ENCODE assay signal across 16 cellular contexts in genomic region chr15:41655716-41656115, GRCh38. TPM values are rescaled to one million over a fixed set of nuclear protein-coding genes. Genes with fewer than 3 reads are reported as not detected.
DNase-seq lines count a peak whose midpoint lies in the region; ATAC-seq and TF ChIP-seq lines count a peak whose summit lies in the region.
"Had no signal": no experiment of that assay in that cellular context is flagged by ENCODE, and none has a peak within 500 bp of the region (broad histone marks: within the 10 kb centered on the region; RNA-seq: fewer than 3 reads in every experiment).

No MANE protein-coding gene starts in this region.

- H4K20me1 ChIP-seq in fibroblast of lung (ENCODE audit: control insufficient read depth, extremely low read depth, insufficient read depth, low read length): no peaks in the 10 kb centered on the region

- CTCF ChIA-PET in Panc1 (lab: Charles Lee): no interaction called here

- peaks cover 3% of the 10 kb centered on the region for H3K36me3 Mint-ChIP-seq in T-helper 2 cell treated with Interferon-gamma antibody and Interleukin-4, amounts not matched to agents 5 μg/mL and 100 μg/mL, for 36 hours (ENCODE audit: low read depth)
- peaks cover 9% of the 10 kb centered on the region for H3K36me3 Mint-ChIP-seq in glutamatergic neuron (ENCODE audit: unreplicated experiment)
- H3K36me3 Mint-ChIP-seq: CD4-positive, CD25-positive, alpha-beta regulatory T cell had no signal

- no peaks in the 10 kb centered on the region for H3K27me3 ChIP-seq in Panc1 (ENCODE audit: control insufficient read depth, insufficient read depth, low read length)
- no peaks in the 10 kb centered on the region for H3K27me3 ChIP-seq in fibroblast of lung (ENCODE audit: control insufficient read depth, insufficient read depth, low read length)

- H3K27ac ChIP-seq in Panc1 (ENCODE audit: low read length) (peak overlapping the region; percentile 41; the same call in 1 of the 2 replicates), fibroblast of lung (ENCODE audit: insufficient read depth, low read length) (no peak overlapping the region)
- H3K27ac ChIP-seq: A549 had no signal

- DNase-seq in EH (ENCODE audit: low read depth): peak; percentile 74
- no peak for DNase-seq in Panc1 (ENCODE audit: low read depth, low spot score)
- DNase-seq in fibroblast of lung (ENCODE audit: low read depth in 2 of 2): peak; percentile 61 to 92
- DNase-seq in myocyte (ENCODE audit: low read depth): peak; percentile 13
- no peak for DNase-seq in T-helper 2 cell treated with Interferon-gamma antibody and Interleukin-4, amounts not matched to agents 5 μg/mL and 100 μg/mL, for 36 hours (ENCODE audit: low spot score)
- DNase-seq in erythroblast (lab: John Stamatoyannopoulos, UW): no peak
- no peak for DNase-seq in glutamatergic neuron
- DNase-seq in activated CD4-positive, alpha-beta T cell treated with anti-CD3 and anti-CD28 coated beads for 48 hours: no peak
- DNase-seq: CD4-positive, CD25-positive, alpha-beta regulatory T cell; DMS79; Kasumi-1; NCI-H1436; NCI-H2029 treated with DMSO at 0.1 percent for 48 hours; NCI-H524; SHP77 treated with DMSO at 0.1 percent for 48 hours had no signal

- H3K9me3 Mint-ChIP-seq in T-helper 2 cell treated with Interferon-gamma antibody and Interleukin-4, amounts not matched to agents 5 μg/mL and 100 μg/mL, for 36 hours: peaks cover 13% of the 10 kb centered on the region
- peaks cover 1% of the 10 kb centered on the region for H3K9me3 Mint-ChIP-seq in glutamatergic neuron (ENCODE audit: unreplicated experiment)

- no peak for TF ChIP-seq POLR2A in erythroblast (IDR thresholded peaks at IDR 0.05; ENCODE audit: low read length)

- H3K9me3 ChIP-seq in Panc1 (ENCODE audit: control insufficient read depth, insufficient read depth, low read depth, low read length) (no peaks in the 10 kb centered on the region), fibroblast of lung (ENCODE audit: control insufficient read depth, insufficient read depth, low read depth, low read length) (no peaks in the 10 kb centered on the region)

- H3K36me3 ChIP-seq in Panc1 (ENCODE audit: control insufficient read depth, insufficient read depth, low read length) (no peaks in the 10 kb centered on the region), fibroblast of lung (ENCODE audit: control insufficient read depth, insufficient read depth, low read length) (no peaks in the 10 kb centered on the region)

- in situ Hi-C loops in Panc1 (cut with HindIII; ENCODE audit: low pct_unique_long_range_greater_than_20kb, low sequenced_read_pairs): no loop called here

- TF ChIP-seq CTCF in Panc1 (IDR thresholded peaks at IDR 0.05): no peak
- no peak for TF ChIP-seq CTCF in fibroblast of lung (conservative IDR thresholded peaks at IDR 0.05 in 1 of 2, IDR thresholded peaks at IDR 0.05 in 1 of 2; ENCODE audit: low read depth in 1 of 2, low read length in 2 of 2)
- no peak for TF ChIP-seq CTCF in glutamatergic neuron (IDR thresholded peaks at IDR 0.05; ENCODE audit: partially characterized antibody, unreplicated experiment)

- H3K4me1 Mint-ChIP-seq in T-helper 2 cell treated with Interferon-gamma antibody and Interleukin-4, amounts not matched to agents 5 μg/mL and 100 μg/mL, for 36 hours (ENCODE audit: low read depth): peaks cover 7% of the 10 kb centered on the region
- peaks cover 4% of the 10 kb centered on the region for H3K4me1 Mint-ChIP-seq in glutamatergic neuron (ENCODE audit: low read depth, unreplicated experiment)

- peak overlapping the region; percentile 44 for H3K4me2 ChIP-seq in fibroblast of lung (ENCODE audit: extremely low read depth, insufficient read depth, low read length)
- H3K4me2 ChIP-seq: A549 had no signal

- no TSS peak for BruUV-seq in Panc1 (replicated peaks; lab: Mats Ljungman, UMichigan)

- H3K4me1 ChIP-seq in Panc1 (ENCODE audit: control insufficient read depth, insufficient read depth, low read length): peaks cover 22% of the 10 kb centered on the region
- H3K4me1 ChIP-seq in fibroblast of lung (ENCODE audit: control insufficient read depth, extremely low read depth, insufficient read depth, low read length): peaks cover 4% of the 10 kb centered on the region

- H3K9ac ChIP-seq in fibroblast of lung (ENCODE audit: insufficient read depth, low read length): no peak overlapping the region

- no peak overlapping the region for H3K4me3 ChIP-seq in Panc1 (ENCODE audit: low read depth in 2 of 2, low read length in 2 of 2)
- no peak overlapping the region for H3K4me3 ChIP-seq in fibroblast of lung (replicated peaks in 1 of 4; ENCODE audit: control extremely low read depth in 1 of 4, insufficient read depth in 1 of 4, low read depth in 3 of 4, low read length in 4 of 4)
- H3K4me3 ChIP-seq: A549 had no signal

- intact Hi-C loops in Panc1 (cut with micrococcal nuclease; ENCODE audit: unreplicated experiment): no loop called here

- ATAC-seq in Panc1: no peak
- ATAC-seq: A549 had no signal

- H3K27me3 Mint-ChIP-seq in T-helper 2 cell treated with Interferon-gamma antibody and Interleukin-4, amounts not matched to agents 5 μg/mL and 100 μg/mL, for 36 hours (ENCODE audit: low read depth): peaks cover 38% of the 10 kb centered on the region
- peaks cover 9% of the 10 kb centered on the region for H3K27me3 Mint-ChIP-seq in glutamatergic neuron (ENCODE audit: unreplicated experiment)

- POLR2A ChIA-PET in Panc1 (lab: Charles Lee): no interaction called here

- H2AFZ ChIP-seq in fibroblast of lung (ENCODE audit: low read length): no peak overlapping the region

- H3K79me2 ChIP-seq in fibroblast of lung (ENCODE audit: control insufficient read depth, insufficient read depth, low read length): no peaks in the 10 kb centered on the region

- H3K27ac Mint-ChIP-seq in T-helper 2 cell treated with Interferon-gamma antibody and Interleukin-4, amounts not matched to agents 5 μg/mL and 100 μg/mL, for 36 hours: no peak overlapping the region
- H3K27ac Mint-ChIP-seq in glutamatergic neuron (ENCODE audit: unreplicated experiment): no peak overlapping the region
- H3K27ac Mint-ChIP-seq: CD4-positive, CD25-positive, alpha-beta regulatory T cell had no signal

- no peak overlapping the region for H3K4me3 Mint-ChIP-seq in T-helper 2 cell treated with Interferon-gamma antibody and Interleukin-4, amounts not matched to agents 5 μg/mL and 100 μg/mL, for 36 hours
- no peak overlapping the region for H3K4me3 Mint-ChIP-seq in glutamatergic neuron (ENCODE audit: unreplicated experiment)
- H3K4me3 Mint-ChIP-seq: CD4-positive, CD25-positive, alpha-beta regulatory T cell had no signal

RNA-seq across cellular contexts. Expression of gene MGA, which starts 4.5 kb away (rescaled TPM):
- total RNA-seq in Panc1 (2021; ENCODE audit: unreplicated experiment): 43.6 TPM
- polyA plus RNA-seq in Panc1 (2012; ENCODE audit: insufficient read length): 9.0 TPM
- 31.6 and 33.7 TPM in 2 replicates for total RNA-seq in fibroblast of lung
- 6.1 and 6.5 TPM in 2 replicates for polyA plus RNA-seq in fibroblast of lung
- 4.9 and 6.1 TPM in 2 replicates for polyA plus RNA-seq in fibroblast of lung (2012)
- polyA minus RNA-seq in fibroblast of lung (ENCODE audit: low replicate concordance): 12.9 and 29.0 TPM in 2 replicates
- 21.4 and 27.5 TPM in 2 replicates for total RNA-seq in myocyte
- 4.0 TPM for polyA plus RNA-seq in myocyte (2012)
- 68.9 TPM for total RNA-seq in glutamatergic neuron (ENCODE audit: unreplicated experiment)

Comparison
In these comparisons a context has a peak if more than half of its experiments do, and no peak if none do; other contexts are left out.
1. DNase-seq: peak in EH (single experiment), fibroblast of lung (2 of 2) and myocyte (single experiment); none in Panc1 (single experiment), T-helper 2 cell treated with Interferon-gamma antibody and Interleukin-4, amounts not matched to agents 5 μg/mL and 100 μg/mL, for 36 hours (single experiment), erythroblast (0 of 2), glutamatergic neuron (single experiment) and activated CD4-positive, alpha-beta T cell treated with anti-CD3 and anti-CD28 coated beads for 48 hours (single experiment).